In the genomic region with DNA sequence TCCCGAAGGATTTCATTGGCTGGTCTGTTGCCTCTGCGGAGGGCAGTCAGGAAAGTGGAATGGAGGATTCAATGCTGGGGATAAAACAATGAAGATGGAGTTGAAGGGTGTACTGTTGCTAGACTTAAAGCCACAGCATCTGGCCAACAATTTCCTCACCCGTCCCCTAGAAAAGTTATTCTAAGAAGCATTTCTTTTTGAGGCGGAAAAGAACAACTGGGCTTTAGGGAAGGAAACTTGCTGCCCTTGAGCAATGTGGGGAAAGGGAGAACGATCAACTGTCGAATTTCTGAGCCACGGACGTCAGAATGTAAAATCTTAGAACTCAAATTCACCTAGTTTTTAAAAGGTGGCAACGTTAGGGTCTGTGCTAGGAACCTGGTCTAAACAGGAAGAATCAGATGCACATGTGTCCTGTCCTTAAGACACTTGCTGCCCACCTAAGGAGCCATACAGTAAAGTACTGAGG, we compare ENCODE assay signal across 1 cellular context.
TF ChIP-seq lines count a peak whose summit lies in the region.

No MANE protein-coding gene starts in this region.

TF ChIP-seq in SK-N-SH treated with all-trans-retinoic acid at 6 μM for 48 hours, 23 proteins besides CTCF, POLR2A, EP300 and RAD21 (continued from another document):
- TF ChIP-seq, protein P1, sequence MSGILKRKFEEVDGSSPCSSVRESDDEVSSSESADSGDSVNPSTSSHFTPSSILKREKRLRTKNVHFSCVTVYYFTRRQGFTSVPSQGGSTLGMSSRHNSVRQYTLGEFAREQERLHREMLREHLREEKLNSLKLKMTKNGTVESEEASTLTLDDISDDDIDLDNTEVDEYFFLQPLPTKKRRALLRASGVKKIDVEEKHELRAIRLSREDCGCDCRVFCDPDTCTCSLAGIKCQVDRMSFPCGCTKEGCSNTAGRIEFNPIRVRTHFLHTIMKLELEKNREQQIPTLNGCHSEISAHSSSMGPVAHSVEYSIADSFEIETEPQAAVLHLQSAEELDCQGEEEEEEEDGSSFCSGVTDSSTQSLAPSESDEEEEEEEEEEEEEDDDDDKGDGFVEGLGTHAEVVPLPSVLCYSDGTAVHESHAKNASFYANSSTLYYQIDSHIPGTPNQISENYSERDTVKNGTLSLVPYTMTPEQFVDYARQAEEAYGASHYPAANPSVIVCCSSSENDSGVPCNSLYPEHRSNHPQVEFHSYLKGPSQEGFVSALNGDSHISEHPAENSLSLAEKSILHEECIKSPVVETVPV (CRISPR knock-in tag; IDR thresholded peaks at IDR 0.05), result no peak
- TF ChIP-seq TOX (CRISPR knock-in tag; IDR thresholded peaks at IDR 0.05; ENCODE audit: borderline replicate concordance) (no peak), TCF4 (CRISPR knock-in tag; IDR thresholded peaks at IDR 0.05; ENCODE audit: borderline replicate concordance) (no peak), ISL1 (CRISPR knock-in tag; IDR thresholded peaks at IDR 0.05) (no peak)
- TF ChIP-seq, protein P2, sequence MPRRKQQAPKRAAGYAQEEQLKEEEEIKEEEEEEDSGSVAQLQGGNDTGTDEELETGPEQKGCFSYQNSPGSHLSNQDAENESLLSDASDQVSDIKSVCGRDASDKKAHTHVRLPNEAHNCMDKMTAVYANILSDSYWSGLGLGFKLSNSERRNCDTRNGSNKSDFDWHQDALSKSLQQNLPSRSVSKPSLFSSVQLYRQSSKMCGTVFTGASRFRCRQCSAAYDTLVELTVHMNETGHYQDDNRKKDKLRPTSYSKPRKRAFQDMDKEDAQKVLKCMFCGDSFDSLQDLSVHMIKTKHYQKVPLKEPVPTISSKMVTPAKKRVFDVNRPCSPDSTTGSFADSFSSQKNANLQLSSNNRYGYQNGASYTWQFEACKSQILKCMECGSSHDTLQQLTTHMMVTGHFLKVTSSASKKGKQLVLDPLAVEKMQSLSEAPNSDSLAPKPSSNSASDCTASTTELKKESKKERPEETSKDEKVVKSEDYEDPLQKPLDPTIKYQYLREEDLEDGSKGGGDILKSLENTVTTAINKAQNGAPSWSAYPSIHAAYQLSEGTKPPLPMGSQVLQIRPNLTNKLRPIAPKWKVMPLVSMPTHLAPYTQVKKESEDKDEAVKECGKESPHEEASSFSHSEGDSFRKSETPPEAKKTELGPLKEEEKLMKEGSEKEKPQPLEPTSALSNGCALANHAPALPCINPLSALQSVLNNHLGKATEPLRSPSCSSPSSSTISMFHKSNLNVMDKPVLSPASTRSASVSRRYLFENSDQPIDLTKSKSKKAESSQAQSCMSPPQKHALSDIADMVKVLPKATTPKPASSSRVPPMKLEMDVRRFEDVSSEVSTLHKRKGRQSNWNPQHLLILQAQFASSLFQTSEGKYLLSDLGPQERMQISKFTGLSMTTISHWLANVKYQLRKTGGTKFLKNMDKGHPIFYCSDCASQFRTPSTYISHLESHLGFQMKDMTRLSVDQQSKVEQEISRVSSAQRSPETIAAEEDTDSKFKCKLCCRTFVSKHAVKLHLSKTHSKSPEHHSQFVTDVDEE (CRISPR knock-in tag; IDR thresholded peaks at IDR 0.05), result no peak
